In genomic region chr9:26955921-26956886, GRCh38 we compare ENCODE assay signal across 8 cellular contexts. TPM values are rescaled to one million over a fixed set of nuclear protein-coding genes. Genes with fewer than 3 reads are reported as not detected.
DNase-seq lines count a peak whose midpoint lies in the region; ATAC-seq and TF ChIP-seq lines count a peak whose summit lies in the region.

Gene IFT74, plus strand, starts transcription at chr9:26956412. Its CDS starts 5,556 bp downstream, at chr9:26961968.

- POLR2A ChIA-PET in AG04450 (lab: Yijun Ruan, JAX): interaction anchor here (0.5 to 2.3 kb wide), 5 partner anchors 9 to 736 kb away, joined by 3 to 15 read pairs (median 5); partner anchors contain the start of genes CAAP1 and PLAA

- no peaks in the 10 kb centered on the region for H3K27me3 ChIP-seq in AG04450 (ENCODE audit: control insufficient read depth, insufficient read depth, low read length)

- peak within 1 kb of the TSS; percentile 80 for H3K4me3 ChIP-seq in AG04450 (ENCODE audit: low read depth, low read length)

- peak; percentile 99 for ATAC-seq in HG03175 (IDR thresholded peaks at IDR 0.05; ENCODE audit: unreplicated experiment)

- CTCF ChIA-PET in AG04450 (lab: Charles Lee): no interaction called here

- TF ChIP-seq CTCF in AG04450 (IDR thresholded peaks at IDR 0.05; ENCODE audit: low read depth, low read length): no peak

- in situ Hi-C loops in GM18951 (cut with MboI; ENCODE audit: low sequenced_read_pairs, unreplicated experiment): no loop called here

- peak within 1 kb of the TSS; percentile 91 for H3K27ac ChIP-seq in AG04450 (ENCODE audit: low read depth, low read length)

- TF ChIP-seq POLR2A in GM18951 (IDR thresholded peaks at IDR 0.05; ENCODE audit: extremely low read depth, insufficient read depth, insufficient read length): peak; percentile 68

- peak; percentile 94 for DNase-seq in AG04450 (ENCODE audit: low read depth, low spot score)
- peak; percentile 98 for DNase-seq in NCI-H345 (lab: John Stamatoyannopoulos, UW)
- peak; percentile 87 for DNase-seq in activated CD4-positive, alpha-beta T cell treated with anti-CD3 and anti-CD28 coated beads for 1 hour
- DNase-seq in cerebellum (ENCODE audit: low spot score): peak; percentile 98
- DNase-seq in islet precursor cell: peak; percentile 98
- DNase-seq in stimulated activated CD4-positive, alpha-beta T cell treated with anti-CD3 and anti-CD28 coated beads, Interleukin-12 subunit alpha, Interleukin-12 subunit beta, amount 100 ng/mL, for 4 hours: peak; percentile 87

- no peaks in the 10 kb centered on the region for H3K9me3 ChIP-seq in AG04450 (ENCODE audit: control insufficient read depth, insufficient read depth, low read length)

RNA-seq across cellular contexts. Expression of gene IFT74, which starts in this region (rescaled TPM):
- 9.4 and 15.6 TPM in 2 replicates for polyA plus RNA-seq in AG04450 (2011; rRNA removed)
- 12.4 and 13.4 TPM in 2 replicates for polyA minus RNA-seq in AG04450 (2011; rRNA and poly(A)+ RNA removed)
- total RNA-seq in cerebellum: 17.8 TPM

Comparison
In these comparisons a context has a peak if more than half of its experiments do, and no peak if none do; other contexts are left out.
1. Peak in every context shown above with its lines: DNase-seq, ATAC-seq, H3K4me3 ChIP-seq and H3K27ac ChIP-seq.